1 cellular context compared by ENCODE assay signal in the genomic region with DNA sequence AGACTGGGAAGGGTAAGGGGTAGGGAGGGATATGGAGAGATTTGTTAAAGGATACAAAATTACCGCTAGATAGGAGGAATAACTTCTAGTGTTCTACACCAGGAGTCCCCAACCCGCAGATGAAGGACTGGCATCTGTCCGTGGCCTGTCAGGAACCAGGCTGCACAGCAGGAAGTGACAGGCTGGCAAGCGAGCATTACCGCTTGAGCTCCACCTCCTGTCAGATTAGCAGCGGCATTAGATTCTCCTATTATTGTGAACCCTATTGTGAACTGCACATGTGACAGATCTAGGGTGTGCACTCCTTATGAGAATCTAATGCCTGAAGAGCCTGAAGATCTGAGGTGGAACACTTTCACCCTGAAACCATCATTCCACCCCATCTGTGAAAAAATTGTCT.
TF ChIP-seq lines count a peak whose summit lies in the region.

No MANE protein-coding gene starts in this region.

TF ChIP-seq in HepG2, 621 proteins besides CTCF, POLR2A, EP300 and RAD21:
- no peak for TF ChIP-seq ARNTL (CRISPR knock-in tag; IDR thresholded peaks at IDR 0.05)
- no peak for TF ChIP-seq ZNF792 (CRISPR knock-in tag; IDR thresholded peaks at IDR 0.05)
- no peak for TF ChIP-seq SP4 (CRISPR knock-in tag; IDR thresholded peaks at IDR 0.05)
- TF ChIP-seq KAT8 (CRISPR knock-in tag; IDR thresholded peaks at IDR 0.05) = no peak
- no peak for TF ChIP-seq HMG20A (CRISPR knock-in tag; IDR thresholded peaks at IDR 0.05; ENCODE audit: borderline replicate concordance)
- TF ChIP-seq SALL1 (CRISPR knock-in tag; IDR thresholded peaks at IDR 0.05) = no peak
TF ChIP-seq in HepG2: peak in this region for 0.
